In genomic region chr16:13390093-13390985, GRCh38 we compare ENCODE assay signal across 11 cellular contexts.
DNase-seq lines count a peak whose midpoint lies in the region; ATAC-seq and TF ChIP-seq lines count a peak whose summit lies in the region.
"Had no signal": no experiment of that assay in that cellular context is flagged by ENCODE, and none has a peak within 500 bp of the region (broad histone marks: within the 10 kb centered on the region; RNA-seq: fewer than 3 reads in every experiment).

No MANE protein-coding gene starts in this region.

- H3K4me2 ChIP-seq in H9 (ENCODE audit: insufficient read depth, insufficient read length, low read length) (no peak overlapping the region), Karpas-422 (ENCODE audit: low read depth, low read length, poor library complexity, severe bottlenecking) (peak overlapping the region; percentile 32)

- POLR2A ChIA-PET in WTC11 (lab: Charles Lee), result no interaction called here

- no peaks in the 10 kb centered on the region for H3K79me2 ChIP-seq in H9 (ENCODE audit: insufficient read depth, low read length)
- no peaks in the 10 kb centered on the region for H3K79me2 ChIP-seq in Karpas-422 (ENCODE audit: low read length)

- no peaks in the 10 kb centered on the region for H4K20me1 ChIP-seq in H9 (ENCODE audit: control insufficient read depth, insufficient read depth, insufficient read length)
- no peaks in the 10 kb centered on the region for H4K20me1 ChIP-seq in Karpas-422 (ENCODE audit: insufficient read depth, low read depth, low read length)

- H3K9ac ChIP-seq in H9 (ENCODE audit: extremely low read depth, insufficient read length, low read length) (no peak overlapping the region), Karpas-422 (ENCODE audit: low read length) (peak overlapping the region; percentile 47)

- no peak overlapping the region for H3K56ac ChIP-seq in H9 (ENCODE audit: insufficient read length, low read depth, low read length)

- H3K4me1 ChIP-seq in H9 (ENCODE audit: insufficient read depth, low read length) (no peaks in the 10 kb centered on the region), Karpas-422 (ENCODE audit: low read length) (peaks cover 25% of the 10 kb centered on the region)

- H2BK15ac ChIP-seq in H9 (ENCODE audit: low read depth, low read length), result no peak overlapping the region

- no peak overlapping the region for H4K8ac ChIP-seq in H9 (replicated peaks; ENCODE audit: insufficient read length, low read depth, low read length)

- no peaks in the 10 kb centered on the region for H3K79me1 ChIP-seq in H9 (ENCODE audit: insufficient read depth, low read depth, low read length, poor library complexity, severe bottlenecking)

- no peak overlapping the region for H3K4ac ChIP-seq in H9 (ENCODE audit: low read depth, low read length)

- no peak overlapping the region for H4K91ac ChIP-seq in H9 (ENCODE audit: insufficient read length, low read depth, low read length)

- H3K36me3 ChIP-seq in Karpas-422 (ENCODE audit: insufficient read depth, low read length), result no peaks in the 10 kb centered on the region

- no peak overlapping the region for H2BK120ac ChIP-seq in H9 (ENCODE audit: low read depth, low read length, poor library complexity, severe bottlenecking)

- peaks cover 1% of the 10 kb centered on the region; the same call in 1 of the 2 replicates for H3K27me3 Mint-ChIP-seq in H9 (ENCODE audit: low read depth)
- peaks cover 2% of the 10 kb centered on the region for H3K27me3 Mint-ChIP-seq in WTC11 (ENCODE audit: low read depth)

- H3K14ac ChIP-seq in H9 (ENCODE audit: insufficient read depth, low read length), result no peak overlapping the region

- DNase-seq in H9 (no peak), Karpas-422 (peak; percentile 41), left kidney (ENCODE audit: low read depth, low spot score) (peak; percentile 60), WTC11 (ENCODE audit: low spot score) (no peak), NCI-H510A (lab: John Stamatoyannopoulos, UW) (no peak), SKM-1 (lab: John Stamatoyannopoulos, UW; ENCODE audit: unreplicated experiment) (no peak)
- DNase-seq: NCI-H146 had no signal

- ATAC-seq in GM18867 (IDR thresholded peaks at IDR 0.05; ENCODE audit: unreplicated experiment) (peak; percentile 77), WTC11 (no peak), HG02588 (IDR thresholded peaks at IDR 0.05; ENCODE audit: unreplicated experiment) (no peak)

- no peak overlapping the region for H3K18ac ChIP-seq in H9 (ENCODE audit: insufficient read length, low read depth, low read length)

- H3K4me1 Mint-ChIP-seq in H9 (peaks cover 0 to 6% of the 10 kb centered on the region in 2 experiments; a peak in 1 of 4 replicates), WTC11 (peaks cover 8% of the 10 kb centered on the region)
- H3K4me1 Mint-ChIP-seq: activated naive CD4-positive, alpha-beta T cell treated with anti-CD3 and anti-CD28 coated beads, Interleukin-2, amount 50 U/mL, for 24 hours had no signal

- no CpG with 5 or more reads among the region's 7 CpGs for WGBS in H9 (ENCODE audit: extremely low coverage, insufficient read length, low lambda C conversion rate)

- H4K5ac ChIP-seq in H9 (ENCODE audit: insufficient read length, low read depth, low read length), result peak overlapping the region; percentile 57

- H3K9me2 ChIP-seq in Karpas-422 (replicated peaks; ENCODE audit: insufficient read depth, low read length), result no peaks in the 10 kb centered on the region

- H3K36me3 Mint-ChIP-seq in H9 (ENCODE audit: insufficient read depth in 1 of 3, low read depth in 3 of 3) (peaks cover 10 to 33% (median 15%) of the 10 kb centered on the region in 3 experiments), WTC11 (peaks cover 23% of the 10 kb centered on the region)

- H2AFZ ChIP-seq in H9 (ENCODE audit: low read length), result no peak overlapping the region
- H2AFZ ChIP-seq in Karpas-422 (ENCODE audit: low read length), result no peak overlapping the region

- no peak overlapping the region for H3K4me3 ChIP-seq in Karpas-422 (ENCODE audit: low read length)

- CTCF ChIA-PET in WTC11 (lab: Charles Lee), result no interaction called here

- TF ChIP-seq CTCF in H9 (conservative IDR thresholded peaks at IDR 0.05) (no peak), WTC11 (IDR thresholded peaks at IDR 0.05) (no peak)

- H3K27me3 ChIP-seq in H9 (ENCODE audit: insufficient read depth, low read length) (no peaks in the 10 kb centered on the region), Karpas-422 (ENCODE audit: low read length) (no peaks in the 10 kb centered on the region)

- no peaks in the 10 kb centered on the region for H3K23me2 ChIP-seq in H9 (ENCODE audit: insufficient read length, low read depth, low read length, poor library complexity, severe bottlenecking)

- no peak overlapping the region for H3K27ac ChIP-seq in H9 (ENCODE audit: insufficient read length, low read depth, low read length)
- peak overlapping the region; percentile 90 for H3K27ac ChIP-seq in Karpas-422 (ENCODE audit: low read length)

- H3K4me3 Mint-ChIP-seq in H9 (no peak overlapping the region), WTC11 (no peak overlapping the region)
- H3K4me3 Mint-ChIP-seq: activated naive CD4-positive, alpha-beta T cell treated with anti-CD3 and anti-CD28 coated beads, Interleukin-2, amount 50 U/mL, for 24 hours; T-helper 1 cell treated with Interleukin-12 subunit alpha and Interleukin-12 subunit beta and Interleukin-4 antibody, amounts not matched to agents 30 μg/mL and 1 μg/mL, for 36 hours had no signal

- H3K9me3 Mint-ChIP-seq in H9 (peaks cover 30 to 31% of the 10 kb centered on the region in 2 experiments), WTC11 (peaks cover 22% of the 10 kb centered on the region)

- no peak overlapping the region for H2BK20ac ChIP-seq in H9 (ENCODE audit: low read depth, low read length, poor library complexity, severe bottlenecking)

- no peak overlapping the region for H3T11ph ChIP-seq in H9 (ENCODE audit: low read length)

- no peak overlapping the region for H2AK5ac ChIP-seq in H9 (ENCODE audit: insufficient read length, low read length)

- no peak overlapping the region for H3K23ac ChIP-seq in H9 (ENCODE audit: insufficient read length, low read depth, low read length)

- no peak overlapping the region for H2BK5ac ChIP-seq in H9 (ENCODE audit: insufficient read length, low read length)

- H3K27ac Mint-ChIP-seq in H9, result no peak overlapping the region
- H3K27ac Mint-ChIP-seq in WTC11, result no peak overlapping the region
- H3K27ac Mint-ChIP-seq: activated naive CD4-positive, alpha-beta T cell treated with anti-CD3 and anti-CD28 coated beads, Interleukin-2, amount 50 U/mL, for 24 hours; T-helper 1 cell treated with Interleukin-12 subunit alpha and Interleukin-12 subunit beta and Interleukin-4 antibody, amounts not matched to agents 30 μg/mL and 1 μg/mL, for 36 hours had no signal

- peaks cover 10% of the 10 kb centered on the region for H3K9me3 ChIP-seq in H9 (ENCODE audit: control insufficient read depth, low read depth, low read length)
- H3K9me3 ChIP-seq in Karpas-422 (ENCODE audit: low read length), result peaks cover 15% of the 10 kb centered on the region

- no peak overlapping the region for H2BK12ac ChIP-seq in H9 (ENCODE audit: insufficient read length, low read depth, low read length)

TF ChIP-seq in WTC11, 78 proteins besides CTCF, POLR2A, EP300 and RAD21:
- no peak for TF ChIP-seq NFYB (CRISPR knock-in tag; conservative IDR thresholded peaks at IDR 0.05; ENCODE audit: low read depth)
- TF ChIP-seq, protein P1, sequence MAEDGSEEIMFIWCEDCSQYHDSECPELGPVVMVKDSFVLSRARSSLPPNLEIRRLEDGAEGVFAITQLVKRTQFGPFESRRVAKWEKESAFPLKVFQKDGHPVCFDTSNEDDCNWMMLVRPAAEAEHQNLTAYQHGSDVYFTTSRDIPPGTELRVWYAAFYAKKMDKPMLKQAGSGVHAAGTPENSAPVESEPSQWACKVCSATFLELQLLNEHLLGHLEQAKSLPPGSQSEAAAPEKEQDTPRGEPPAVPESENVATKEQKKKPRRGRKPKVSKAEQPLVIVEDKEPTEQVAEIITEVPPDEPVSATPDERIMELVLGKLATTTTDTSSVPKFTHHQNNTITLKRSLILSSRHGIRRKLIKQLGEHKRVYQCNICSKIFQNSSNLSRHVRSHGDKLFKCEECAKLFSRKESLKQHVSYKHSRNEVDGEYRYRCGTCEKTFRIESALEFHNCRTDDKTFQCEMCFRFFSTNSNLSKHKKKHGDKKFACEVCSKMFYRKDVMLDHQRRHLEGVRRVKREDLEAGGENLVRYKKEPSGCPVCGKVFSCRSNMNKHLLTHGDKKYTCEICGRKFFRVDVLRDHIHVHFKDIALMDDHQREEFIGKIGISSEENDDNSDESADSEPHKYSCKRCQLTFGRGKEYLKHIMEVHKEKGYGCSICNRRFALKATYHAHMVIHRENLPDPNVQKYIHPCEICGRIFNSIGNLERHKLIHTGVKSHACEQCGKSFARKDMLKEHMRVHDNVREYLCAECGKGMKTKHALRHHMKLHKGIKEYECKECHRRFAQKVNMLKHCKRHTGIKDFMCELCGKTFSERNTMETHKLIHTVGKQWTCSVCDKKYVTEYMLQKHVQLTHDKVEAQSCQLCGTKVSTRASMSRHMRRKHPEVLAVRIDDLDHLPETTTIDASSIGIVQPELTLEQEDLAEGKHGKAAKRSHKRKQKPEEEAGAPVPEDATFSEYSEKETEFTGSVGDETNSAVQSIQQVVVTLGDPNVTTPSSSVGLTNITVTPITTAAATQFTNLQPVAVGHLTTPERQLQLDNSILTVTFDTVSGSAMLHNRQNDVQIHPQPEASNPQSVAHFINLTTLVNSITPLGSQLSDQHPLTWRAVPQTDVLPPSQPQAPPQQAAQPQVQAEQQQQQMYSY (CRISPR knock-in tag; IDR thresholded peaks at IDR 0.05), result no peak
- no peak for TF ChIP-seq NR3C1 (CRISPR knock-in tag; conservative IDR thresholded peaks at IDR 0.05; ENCODE audit: low read depth)
- TF ChIP-seq ZNF671 (CRISPR knock-in tag; IDR thresholded peaks at IDR 0.05), result no peak
- no peak for TF ChIP-seq TP53 (CRISPR knock-in tag; IDR thresholded peaks at IDR 0.05)
- no peak for TF ChIP-seq CDX4 (CRISPR knock-in tag; IDR thresholded peaks at IDR 0.05; ENCODE audit: borderline replicate concordance)
TF ChIP-seq in WTC11: peak in this region for 0.

Comparison
In these comparisons a context has a peak if more than half of its experiments do, and no peak if none do; other contexts are left out.
1. DNase-seq: peak in Karpas-422 (single experiment) and left kidney (single experiment); none in H9 (single experiment), WTC11 (single experiment), NCI-H510A (single experiment) and SKM-1 (single experiment).